ENCODE assay signal across 34 cellular contexts in genomic region chr6:56877922-56878321, GRCh38.
"Had no signal": no experiment of that assay in that cellular context is flagged by ENCODE, and none has a peak within 500 bp of the region (broad histone marks: within the 10 kb centered on the region; RNA-seq: fewer than 3 reads in every experiment).

No MANE protein-coding gene starts in this region.

- DNase-seq: activated B cell treated with CpG ODN at 0.5 μM for 24 hours; activated CD4-positive, alpha-beta memory T cell treated with anti-CD3 and anti-CD28 coated beads for 36 hours; activated CD4-positive, alpha-beta T cell treated with anti-CD3 and anti-CD28 coated beads for 4 hours; activated CD4-positive, alpha-beta T cell treated with anti-CD3 and anti-CD28 coated beads, Interleukin-2, amount 10 ng/mL, durations not matched to agents 24 days and 14 days; activated CD4-positive, alpha-beta T cell treated with anti-CD3 and anti-CD28 coated beads, Interleukin-2, amount 50 U/mL, for 1 hour; activated CD4-positive, alpha-beta T cell treated with anti-CD3 and anti-CD28 coated beads, Interleukin-2, amount 50 U/mL, for 4 hours; activated CD4-positive, CD25-positive, alpha-beta regulatory T cell treated with anti-CD3 and anti-CD28 coated beads, Interleukin-2, amount 50 U/mL, for 72 hours; activated CD8-positive, alpha-beta memory T cell treated with anti-CD3 and anti-CD28 coated beads, Interleukin-2, amount 50 U/mL, for 4 hours; activated CD8-positive, alpha-beta T cell treated with anti-CD3 and anti-CD28 coated beads for 36 hours; activated effector memory CD4-positive, alpha-beta T cell treated with anti-CD3 and anti-CD28 coated beads, Interleukin-2, amount 50 U/mL, for 16 hours; activated gamma-delta T cell treated with Interleukin-2 at 50 U/mL for 16 hours; activated naive CD4-positive, alpha-beta T cell; activated naive CD4-positive, alpha-beta T cell treated with anti-CD3 and anti-CD28 coated beads for 36 hours; activated naive CD4-positive, alpha-beta T cell treated with anti-CD3 and anti-CD28 coated beads, Interleukin-2, amount 50 U/mL, for 16 hours; activated naive CD8-positive, alpha-beta T cell treated with anti-CD3 and anti-CD28 coated beads for 36 hours; activated T-cell treated with anti-CD3 and anti-CD28 coated beads for 4 hours; activated T-cell treated with anti-CD3 and anti-CD28 coated beads, Interleukin-2, amount 50 U/mL, for 1 hour; activated T-cell treated with anti-CD3 and anti-CD28 coated beads, Interleukin-2, amount 50 U/mL, for 4 hours; activated T-cell treated with anti-CD3 and anti-CD28 coated beads, Interleukin-2, amount 50 U/mL, for 72 hours; adrenal gland; amniotic stem cell; aorta; body of pancreas; brain microvascular endothelial cell; central memory CD4-positive, alpha-beta T cell; T-helper 17 cell had no signal

- H3K36me3 Mint-ChIP-seq: activated CD4-positive, alpha-beta memory T cell treated with anti-CD3 and anti-CD28 coated beads for 36 hours; activated naive CD4-positive, alpha-beta T cell treated with anti-CD3 and anti-CD28 coated beads, Interleukin-2, amount 50 U/mL, for 72 hours; activated naive CD8-positive, alpha-beta T cell treated with anti-CD3 and anti-CD28 coated beads for 36 hours had no signal

- H3K27ac Mint-ChIP-seq: activated B cell treated with CpG ODN at 0.5 μM for 24 hours; activated CD4-positive, alpha-beta memory T cell treated with anti-CD3 and anti-CD28 coated beads for 36 hours; activated CD4-positive, alpha-beta T cell treated with anti-CD3 and anti-CD28 coated beads, Interleukin-2, amount 10 ng/mL, durations not matched to agents 24 days and 14 days; activated CD8-positive, alpha-beta T cell treated with anti-CD3 and anti-CD28 coated beads for 36 hours; activated naive CD4-positive, alpha-beta T cell treated with anti-CD3 and anti-CD28 coated beads for 36 hours; activated naive CD4-positive, alpha-beta T cell treated with anti-CD3 and anti-CD28 coated beads, Interleukin-2, amount 50 U/mL, for 72 hours; activated naive CD8-positive, alpha-beta T cell treated with anti-CD3 and anti-CD28 coated beads for 36 hours; activated T-cell treated with anti-CD3 and anti-CD28 coated beads, Interleukin-2, amount 50 U/mL, for 72 hours; activated T-helper 1 cell treated with anti-CD3 and anti-CD28 coated beads, Interleukin-12 subunit alpha, Interleukin-12 subunit beta, Interleukin-2, Interleukin-4 antibody, amounts not matched to agents 30 ng/mL and 10 ng/mL and 1 ng/mL, durations not matched to agents 14 hours and 24 hours and 36 hours; activated T-helper 17 cell treated with anti-CD3 and anti-CD28 coated beads, Interleukin-2, amount 50 U/mL, for 72 hours; T-helper 17 cell had no signal

- ATAC-seq: activated CD8-positive, alpha-beta T cell treated with anti-CD3 and anti-CD28 coated beads for 36 hours; activated naive CD4-positive, alpha-beta T cell treated with anti-CD3 and anti-CD28 coated beads, Interleukin-2, amount 50 U/mL, for 72 hours; activated T-cell treated with anti-CD3 and anti-CD28 coated beads, Interleukin-2, amount 50 U/mL, for 4 hours; activated T-cell treated with anti-CD3 and anti-CD28 coated beads, Interleukin-2, amount 50 U/mL, for 72 hours; activated T-helper 17 cell treated with anti-CD3 and anti-CD28 coated beads, Interleukin-2, amount 50 U/mL, for 72 hours; body of pancreas; T-helper 17 cell had no signal

- H3K36me3 ChIP-seq: adrenal gland, brain microvascular endothelial cell, breast epithelium had no signal

- H3K4me3 Mint-ChIP-seq: activated B cell treated with CpG ODN at 0.5 μM for 24 hours; activated CD4-positive, alpha-beta memory T cell treated with anti-CD3 and anti-CD28 coated beads for 36 hours; activated CD4-positive, alpha-beta T cell treated with anti-CD3 and anti-CD28 coated beads, Interleukin-2, amount 10 ng/mL, durations not matched to agents 24 days and 14 days; activated CD8-positive, alpha-beta T cell treated with anti-CD3 and anti-CD28 coated beads for 36 hours; activated naive CD4-positive, alpha-beta T cell treated with anti-CD3 and anti-CD28 coated beads for 36 hours; activated naive CD8-positive, alpha-beta T cell treated with anti-CD3 and anti-CD28 coated beads for 36 hours; activated T-cell treated with anti-CD3 and anti-CD28 coated beads, Interleukin-2, amount 50 U/mL, for 4 hours; activated T-cell treated with anti-CD3 and anti-CD28 coated beads, Interleukin-2, amount 50 U/mL, for 72 hours; activated T-helper 1 cell treated with anti-CD3 and anti-CD28 coated beads, Interleukin-12 subunit alpha, Interleukin-12 subunit beta, Interleukin-2, Interleukin-4 antibody, amounts not matched to agents 30 ng/mL and 10 ng/mL and 1 ng/mL, durations not matched to agents 14 hours and 24 hours and 36 hours; activated T-helper 17 cell treated with anti-CD3 and anti-CD28 coated beads, Interleukin-2, amount 50 U/mL, for 72 hours; T-helper 17 cell had no signal

- FAIRE-seq: astrocyte, colon, TTC549 had no signal

- H3K27ac ChIP-seq: adrenal gland, body of pancreas, brain microvascular endothelial cell, breast epithelium, VCaP had no signal

- H3K4me3 ChIP-seq: adrenal gland, body of pancreas, breast epithelium had no signal

- H3K9me3 Mint-ChIP-seq: activated CD4-positive, alpha-beta memory T cell treated with anti-CD3 and anti-CD28 coated beads for 36 hours; activated CD4-positive, alpha-beta T cell treated with anti-CD3 and anti-CD28 coated beads, Interleukin-2, amount 10 ng/mL, durations not matched to agents 24 days and 14 days; activated CD8-positive, alpha-beta T cell treated with anti-CD3 and anti-CD28 coated beads for 36 hours; activated naive CD4-positive, alpha-beta T cell treated with anti-CD3 and anti-CD28 coated beads for 36 hours; activated naive CD4-positive, alpha-beta T cell treated with anti-CD3 and anti-CD28 coated beads, Interleukin-2, amount 50 U/mL, for 72 hours; activated naive CD8-positive, alpha-beta T cell treated with anti-CD3 and anti-CD28 coated beads for 36 hours; activated T-cell treated with anti-CD3 and anti-CD28 coated beads, Interleukin-2, amount 50 U/mL, for 4 hours; activated T-cell treated with anti-CD3 and anti-CD28 coated beads, Interleukin-2, amount 50 U/mL, for 72 hours; activated T-helper 1 cell treated with anti-CD3 and anti-CD28 coated beads, Interleukin-12 subunit alpha, Interleukin-12 subunit beta, Interleukin-2, Interleukin-4 antibody, amounts not matched to agents 30 ng/mL and 10 ng/mL and 1 ng/mL, durations not matched to agents 14 hours and 24 hours and 36 hours; activated T-helper 17 cell treated with anti-CD3 and anti-CD28 coated beads, Interleukin-2, amount 50 U/mL, for 72 hours had no signal

- H3K27me3 ChIP-seq: adrenal gland, body of pancreas, brain microvascular endothelial cell, breast epithelium had no signal

- H3K4me1 ChIP-seq: adrenal gland, body of pancreas, breast epithelium had no signal

- H3K4me1 Mint-ChIP-seq: activated B cell treated with CpG ODN at 0.5 μM for 24 hours; activated CD4-positive, alpha-beta T cell treated with anti-CD3 and anti-CD28 coated beads, Interleukin-2, amount 10 ng/mL, durations not matched to agents 24 days and 14 days; activated naive CD8-positive, alpha-beta T cell treated with anti-CD3 and anti-CD28 coated beads for 36 hours; activated T-helper 17 cell treated with anti-CD3 and anti-CD28 coated beads, Interleukin-2, amount 50 U/mL, for 72 hours; T-helper 17 cell had no signal

- H3K9me3 ChIP-seq: adrenal gland, body of pancreas, breast epithelium had no signal
